Comparison of ENCODE assay signal across 8 cellular contexts in the genomic region with DNA sequence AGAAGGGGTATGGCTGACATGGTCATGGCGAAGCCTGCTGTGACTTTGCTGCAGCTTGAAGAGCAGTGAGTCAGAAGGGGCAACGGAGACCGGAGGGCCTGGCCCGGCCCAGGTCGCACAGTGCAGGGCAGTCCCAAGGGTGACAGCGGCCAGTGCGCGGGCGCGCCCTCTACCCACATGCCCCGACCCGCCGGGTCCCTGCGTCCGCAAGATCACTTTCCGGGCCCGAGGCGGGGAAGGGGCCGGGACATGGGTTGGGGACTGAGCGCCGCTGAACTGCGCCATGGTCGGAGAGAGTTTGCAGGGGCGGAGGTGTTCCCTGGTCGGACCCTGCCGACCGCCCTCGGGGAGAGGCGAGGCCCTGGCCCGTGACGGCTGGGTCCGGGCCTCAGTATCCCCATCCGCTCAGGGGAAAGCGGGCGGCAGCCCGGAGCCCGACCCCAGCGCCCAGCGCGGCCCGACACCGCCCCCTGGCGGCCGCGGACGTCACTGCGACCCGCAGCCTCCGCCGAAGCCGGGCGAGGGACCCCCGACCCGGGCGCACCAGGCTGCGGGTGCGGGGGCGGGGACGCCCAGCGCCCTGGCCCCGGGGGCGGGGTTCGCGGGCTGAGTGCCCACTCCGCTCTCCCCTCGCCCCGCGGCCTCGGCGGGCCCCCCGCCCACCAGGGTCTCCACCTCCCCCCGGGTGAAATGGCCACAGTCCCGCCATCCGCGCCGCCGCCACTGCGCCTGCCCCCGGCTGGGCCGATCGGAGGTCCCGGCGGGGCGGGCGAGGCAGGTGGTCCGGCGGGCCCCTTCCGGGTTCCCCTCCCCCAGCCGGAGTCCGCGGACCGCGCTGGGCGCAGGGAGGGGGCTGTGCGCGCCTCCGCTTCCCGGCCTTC. TPM values are rescaled to one million over a fixed set of nuclear protein-coding genes. Genes with fewer than 3 reads are reported as not detected.
DNase-seq lines count a peak whose midpoint lies in the region; ATAC-seq, FAIRE-seq and TF ChIP-seq lines count a peak whose summit lies in the region.

No MANE protein-coding gene starts in this region.

- H3K27ac Mint-ChIP-seq in Caco-2 (ENCODE audit: unreplicated experiment) = no peak overlapping the region
- no peak overlapping the region for H3K27ac Mint-ChIP-seq in activated CD4-positive, alpha-beta memory T cell treated with anti-CD3 and anti-CD28 coated beads, Interleukin-2, amount 10 ng/mL, durations not matched to agents 7 days and 5 days
- peak overlapping the region; percentile 86 for H3K27ac Mint-ChIP-seq in stimulated activated naive B cell treated with anti-CD40 and anti-IgM and Interleukin-4, amounts not matched to agents 10 μg/mL and 1 μg/mL and 100 μg/mL, for 72 hours

- H3K36me3 ChIP-seq in Caco-2 (ENCODE audit: control insufficient read depth, insufficient read depth, low read length) (no peaks in the 10 kb centered on the region), H1 (ENCODE audit: control insufficient read depth in 2 of 4, insufficient read depth in 4 of 4, low read length in 3 of 4) (no peaks in the 10 kb centered on the region), mucosa of descending colon (ENCODE audit: low read depth) (no peaks in the 10 kb centered on the region)

- no peak overlapping the region for H4K5ac ChIP-seq in H1 (ENCODE audit: insufficient read length, low read depth, low read length)

- no peaks in the 10 kb centered on the region for H3K36me3 Mint-ChIP-seq in Caco-2 (ENCODE audit: insufficient read depth, unreplicated experiment)
- H3K36me3 Mint-ChIP-seq in activated CD4-positive, alpha-beta memory T cell treated with anti-CD3 and anti-CD28 coated beads, Interleukin-2, amount 10 ng/mL, durations not matched to agents 7 days and 5 days (ENCODE audit: low read depth) = no peaks in the 10 kb centered on the region
- H3K36me3 Mint-ChIP-seq in stimulated activated naive B cell treated with anti-CD40 and anti-IgM and Interleukin-4, amounts not matched to agents 10 μg/mL and 1 μg/mL and 100 μg/mL, for 72 hours = no peaks in the 10 kb centered on the region

- no peak overlapping the region for H3K56ac ChIP-seq in H1 (replicated peaks; ENCODE audit: insufficient read length, low read depth, low read length)

- no TSS peak for BruUV-seq in Caco-2 (replicated peaks; lab: Mats Ljungman, UMichigan)

- no peak overlapping the region for H3K27ac ChIP-seq in H1 (ENCODE audit: low read depth, low read length)

- TF ChIP-seq CTCF in Caco-2 (IDR thresholded peaks at IDR 0.05; ENCODE audit: insufficient read depth in 1 of 2, low read depth in 1 of 2, low read length in 1 of 2, severe bottlenecking in 1 of 2, unreplicated experiment in 1 of 2) (peak; percentile 48 to 89), H1 (IDR thresholded peaks at IDR 0.05; ENCODE audit: control extremely low read depth in 1 of 3, insufficient read depth in 1 of 3, low read depth in 1 of 3, low read length in 3 of 3) (peak in 2 of 3 experiments; percentile 81 to 90; a peak in 3 of 4 replicates), mucosa of descending colon (IDR thresholded peaks at IDR 0.05) (peak; percentile 97)

- peak overlapping the region; percentile 57 to 98 for H3K4me2 ChIP-seq in H1 (ENCODE audit: insufficient read depth in 1 of 2, low read depth in 2 of 2, low read length in 2 of 2)

- H3K9me3 Mint-ChIP-seq in Caco-2 (ENCODE audit: unreplicated experiment) = no peaks in the 10 kb centered on the region
- no peaks in the 10 kb centered on the region for H3K9me3 Mint-ChIP-seq in activated CD4-positive, alpha-beta memory T cell treated with anti-CD3 and anti-CD28 coated beads, Interleukin-2, amount 10 ng/mL, durations not matched to agents 7 days and 5 days
- H3K9me3 Mint-ChIP-seq in stimulated activated naive B cell treated with anti-CD40 and anti-IgM and Interleukin-4, amounts not matched to agents 10 μg/mL and 1 μg/mL and 100 μg/mL, for 72 hours = no peaks in the 10 kb centered on the region

- H3K79me2 ChIP-seq in H1 (ENCODE audit: control insufficient read depth in 1 of 2, insufficient read depth in 2 of 2, low read length in 2 of 2) = no peaks in the 10 kb centered on the region

- no peak overlapping the region for H4K91ac ChIP-seq in H1 (replicated peaks; ENCODE audit: insufficient read length, low read length)

- no peak for FAIRE-seq in H1 (lab: Jason Lieb, UNC)

- H3K4me3 ChIP-seq in Caco-2 (ENCODE audit: low read depth, low read length) (peak overlapping the region; percentile 67), H1 (ENCODE audit: extremely low read depth in 1 of 4, insufficient read depth in 2 of 4, low read depth in 3 of 4, low read length in 4 of 4) (peak overlapping the region; percentile 48 to 81 (median 62)), mucosa of descending colon (peak overlapping the region; percentile 56)

- no peak overlapping the region; the same call in none of the 2 replicates for H3K18ac ChIP-seq in H1 (ENCODE audit: extremely low read depth, low read length)

- TF ChIP-seq POLR2A in H1 (IDR thresholded peaks at IDR 0.05; ENCODE audit: control extremely low read depth in 1 of 2, low read depth in 2 of 2, low read length in 2 of 2) = no peak

- H3K9ac ChIP-seq in H1 (replicated peaks in 1 of 4; ENCODE audit: extremely low read depth in 1 of 4, low read depth in 3 of 4, low read length in 3 of 4) = peak overlapping the region in 3 of 4 experiments; percentile 4 to 57 (median 33); a peak in 2 of 7 replicates

- intact Hi-C loops in Caco-2 (cut with micrococcal nuclease; ENCODE audit: unreplicated experiment) = loop anchor here (1.0 to 2.0 kb wide), 2 partner anchors 78 to 200 kb away; no protein-coding TSS in a partner anchor
- intact Hi-C loops in mucosa of descending colon (cut with DNase I, micrococcal nuclease) = loop anchor here (5.0 to 10.0 kb wide), 2 partner anchors 72 to 79 kb away; no protein-coding TSS in a partner anchor

- peak overlapping the region; percentile 85 for H3K4me3 Mint-ChIP-seq in Caco-2 (ENCODE audit: unreplicated experiment)
- H3K4me3 Mint-ChIP-seq in activated CD4-positive, alpha-beta memory T cell treated with anti-CD3 and anti-CD28 coated beads, Interleukin-2, amount 10 ng/mL, durations not matched to agents 7 days and 5 days = peak overlapping the region; percentile 76
- peak overlapping the region; percentile 87 for H3K4me3 Mint-ChIP-seq in stimulated activated naive B cell treated with anti-CD40 and anti-IgM and Interleukin-4, amounts not matched to agents 10 μg/mL and 1 μg/mL and 100 μg/mL, for 72 hours

- H3K4me1 Mint-ChIP-seq in Caco-2 (ENCODE audit: low read depth, unreplicated experiment) = no peaks in the 10 kb centered on the region
- H3K4me1 Mint-ChIP-seq in activated CD4-positive, alpha-beta memory T cell treated with anti-CD3 and anti-CD28 coated beads, Interleukin-2, amount 10 ng/mL, durations not matched to agents 7 days and 5 days = peaks cover 3% of the 10 kb centered on the region
- peaks cover 7 to 11% of the 10 kb centered on the region in 2 donors for H3K4me1 Mint-ChIP-seq in stimulated activated naive B cell treated with anti-CD40 and anti-IgM and Interleukin-4, amounts not matched to agents 10 μg/mL and 1 μg/mL and 100 μg/mL, for 72 hours

- H2BK120ac ChIP-seq in H1 (replicated peaks; ENCODE audit: low read depth, low read length) = no peak overlapping the region

- H2BK20ac ChIP-seq in H1 (ENCODE audit: low read length) = no peak overlapping the region

- peak; percentile 61 for ATAC-seq in GM21447 (IDR thresholded peaks at IDR 0.05; ENCODE audit: unreplicated experiment)
- peak; percentile 93 for ATAC-seq in mucosa of descending colon
- peak; percentile 85 to 86 for ATAC-seq in stimulated activated naive B cell treated with anti-CD40 and anti-IgM and Interleukin-4, amounts not matched to agents 10 μg/mL and 1 μg/mL and 100 μg/mL, for 72 hours (replicated peaks)

- H2BK15ac ChIP-seq in H1 (ENCODE audit: low read length) = no peak overlapping the region

- no peaks in the 10 kb centered on the region for H3K27me3 Mint-ChIP-seq in Caco-2 (ENCODE audit: insufficient read depth, unreplicated experiment)
- H3K27me3 Mint-ChIP-seq in activated CD4-positive, alpha-beta memory T cell treated with anti-CD3 and anti-CD28 coated beads, Interleukin-2, amount 10 ng/mL, durations not matched to agents 7 days and 5 days = peaks cover 12% of the 10 kb centered on the region
- peaks cover 33 to 39% of the 10 kb centered on the region in 2 donors for H3K27me3 Mint-ChIP-seq in stimulated activated naive B cell treated with anti-CD40 and anti-IgM and Interleukin-4, amounts not matched to agents 10 μg/mL and 1 μg/mL and 100 μg/mL, for 72 hours

- H4K8ac ChIP-seq in H1 (ENCODE audit: extremely low read depth, insufficient read depth, low read length) = peak overlapping the region; percentile 69

- POLR2A ChIA-PET in Caco-2 (lab: Charles Lee) = no interaction called here
- POLR2A ChIA-PET in activated CD4-positive, alpha-beta memory T cell treated with anti-CD3 and anti-CD28 coated beads, Interleukin-2, amount 10 ng/mL, durations not matched to agents 7 days and 5 days (lab: Charles Lee) = interaction anchor here (1.0 kb wide), 1 partner anchor 9 kb away, joined by 4 read pairs; no protein-coding TSS in a partner anchor
- POLR2A ChIA-PET in H1 (lab: Charles Lee; ENCODE audit: partially characterized antibody) = interaction anchor here (0.6 to 1.3 kb wide), 3 partner anchors 12 to 407 kb away, joined by 3 to 5 read pairs (median 3); no protein-coding TSS in a partner anchor

- peak; percentile 68 to 84 for TF ChIP-seq RAD21 in H1 (IDR thresholded peaks at IDR 0.05 in 1 of 2, conservative IDR thresholded peaks at IDR 0.05 in 1 of 2; ENCODE audit: low read depth in 2 of 2, low read length in 2 of 2)

- H3K9me3 ChIP-seq in Caco-2 = no peaks in the 10 kb centered on the region
- no peaks in the 10 kb centered on the region for H3K9me3 ChIP-seq in H1 (ENCODE audit: insufficient read depth in 2 of 2, low read depth in 1 of 2, low read length in 1 of 2)
- H3K9me3 ChIP-seq in mucosa of descending colon = no peaks in the 10 kb centered on the region

- no peaks in the 10 kb centered on the region for H4K20me1 ChIP-seq in H1 (replicated peaks in 1 of 2; ENCODE audit: control insufficient read depth in 1 of 2, insufficient read depth in 2 of 2, low read length in 2 of 2)

- peak overlapping the region; percentile 39; the same call in 1 of the 2 replicates for H2BK12ac ChIP-seq in H1 (ENCODE audit: low read depth, low read length)

- H3K4me1 ChIP-seq in Caco-2 (no peaks in the 10 kb centered on the region; the same call in 1 of the 2 replicates), H1 (replicated peaks in 1 of 4; ENCODE audit: control insufficient read depth in 3 of 4, insufficient read depth in 4 of 4, low read length in 3 of 4) (peaks cover 0 to 5% (median under 1%) of the 10 kb centered on the region in 4 experiments; a peak in 2 of 7 replicates), mucosa of descending colon (ENCODE audit: low read depth) (peaks cover 11% of the 10 kb centered on the region)

- H2AFZ ChIP-seq in H1 (ENCODE audit: low read length) = peak overlapping the region; percentile 80; the same call in 1 of the 2 replicates

- 2% methylated on average over 52 of the region's 98 CpGs; no CpG with 5 or more reads in 1 of the 2 experiments for WGBS in H1 (ENCODE audit: extremely low coverage in 1 of 2, insufficient coverage in 1 of 2, insufficient read length in 1 of 2, insufficient replicate concordance in 2 of 2, low coverage in 1 of 2, low lambda C conversion rate in 2 of 2, missing lambda C conversion rate in 1 of 2), 2 experiments

- peak overlapping the region; percentile 78; the same call in 1 of the 2 replicates for H2BK5ac ChIP-seq in H1 (ENCODE audit: low read depth, low read length)

- H3K23ac ChIP-seq in H1 (ENCODE audit: insufficient read length) = no peak overlapping the region

- CTCF ChIA-PET in Caco-2 (lab: Charles Lee) = interaction anchor here (0.6 to 2.1 kb wide), 3 partner anchors 40 to 78 kb away, joined by 3 to 13 read pairs (median 7); no protein-coding TSS in a partner anchor
- CTCF ChIA-PET in activated CD4-positive, alpha-beta memory T cell treated with anti-CD3 and anti-CD28 coated beads, Interleukin-2, amount 10 ng/mL, durations not matched to agents 7 days and 5 days (lab: Charles Lee) = interaction anchor here (0.7 to 2.6 kb wide), 9 partner anchors 8 to 199 kb away, joined by 3 to 45 read pairs (median 7); no protein-coding TSS in a partner anchor
- CTCF ChIA-PET in H1 (lab: Charles Lee; ENCODE audit: partially characterized antibody) = interaction anchor here (0.7 to 2.4 kb wide), 16 partner anchors 9 to 113 kb away, joined by 3 to 25 read pairs (median 4); no protein-coding TSS in a partner anchor

- H3K4ac ChIP-seq in H1 (replicated peaks; ENCODE audit: insufficient read length, low read depth, low read length) = no peak overlapping the region

- H2AK5ac ChIP-seq in H1 (ENCODE audit: low read depth, low read length) = no peak overlapping the region

- no peak for TF ChIP-seq EP300 in H1 (IDR thresholded peaks at IDR 0.05; ENCODE audit: borderline replicate concordance in 1 of 2, low read depth in 2 of 2, low read length in 2 of 2)

- H3K27me3 ChIP-seq in Caco-2 (replicated peaks; ENCODE audit: control insufficient read depth, insufficient read depth, low read length) (no peaks in the 10 kb centered on the region), H1 (replicated peaks in 1 of 4; ENCODE audit: control insufficient read depth in 3 of 4, extremely low read depth in 1 of 4, insufficient read depth in 3 of 4, low read length in 3 of 4) (peaks cover 0 to 4% (median 1%) of the 10 kb centered on the region in 4 experiments; a peak in 2 of 7 replicates)

- DNase-seq in Caco-2 = peak; percentile 69 to 82
- peak; percentile 12 for DNase-seq in NCI-H146 (lab: John Stamatoyannopoulos, UW)
- DNase-seq in activated CD4-positive, alpha-beta memory T cell treated with anti-CD3 and anti-CD28 coated beads, Interleukin-2, amount 10 ng/mL, durations not matched to agents 7 days and 5 days = peak; percentile 68
- DNase-seq in H1 (ENCODE audit: low read depth in 1 of 2, low spot score in 2 of 2) = peak in 1 of 2 experiments; percentile 95
- DNase-seq in mucosa of descending colon = peak; percentile 69 to 85 (median 70)
- DNase-seq in stimulated activated naive B cell treated with anti-CD40 and anti-IgM and Interleukin-4, amounts not matched to agents 10 μg/mL and 1 μg/mL and 100 μg/mL, for 72 hours = peak; percentile 45
- no peak for DNase-seq in HT-29 (ENCODE audit: low spot score)

- no peak overlapping the region for H3K14ac ChIP-seq in H1 (ENCODE audit: insufficient read length)

- no peaks in the 10 kb centered on the region for H3K79me1 ChIP-seq in H1 (ENCODE audit: low read depth, low read length)

- H3K23me2 ChIP-seq in H1 (ENCODE audit: low read depth, low read length) = peaks cover 5% of the 10 kb centered on the region

RNA-seq across cellular contexts. Expression of a gene that starts 7.2 kb away (rescaled TPM):
- 15.0 and 15.5 TPM in 2 replicates for total RNA-seq in Caco-2 (2022)
- 10 to 100 TPM; 11.2 to 12.3 TPM for total RNA-seq in activated CD4-positive, alpha-beta memory T cell treated with anti-CD3 and anti-CD28 coated beads, Interleukin-2, amount 10 ng/mL, durations not matched to agents 7 days and 5 days
- total RNA-seq in H1 (2021; fragmentation: NEBNext Ultra II Directional; extraction: Animal tissue kit (Norgen Biotek cat#: 25700)) = 35.0 and 37.0 TPM in 2 replicates
- 41.8 and 47.5 TPM in 2 replicates for polyA plus RNA-seq in H1 (2011; rRNA removed)
- 59.7 TPM for polyA plus RNA-seq in H1 (2011; cell fraction: cytosol; rRNA removed)
- 105 TPM for polyA plus RNA-seq in H1 (2011; cell fraction: nucleus; rRNA removed)
- 16.8 to 27.7 TPM (median 25.7 TPM) in 4 replicates for polyA plus RNA-seq in H1 (2012, experiment 1 of 2)
- 11.8 TPM for polyA plus RNA-seq in H1 (2012, experiment 2 of 2)
- polyA plus RNA-seq in H1 (2013, experiment 1 of 2) = 20.3 TPM
- 18.9 TPM for polyA plus RNA-seq in H1 (2013, experiment 2 of 2)
- polyA minus RNA-seq in H1 (2011; rRNA and poly(A)+ RNA removed) = 7.0 and 8.6 TPM in 2 replicates
- polyA minus RNA-seq in H1 (2011; cell fraction: cytosol; rRNA and poly(A)+ RNA removed) = 22.1 TPM
- polyA minus RNA-seq in H1 (2011; cell fraction: nucleus; rRNA and poly(A)+ RNA removed) = 26.5 TPM
- total RNA-seq in mucosa of descending colon = 100 to 1,000 TPM in 1 of 3 donors, 10 to 100 TPM in 2; 75.6 to 100 (median 84.7) TPM
- 40.8 and 44.0 TPM in 2 replicates for total RNA-seq in HT-29 (2014; rRNA removed; shearing (Covaris generic))
